In genomic region chr5:88882321-88883038, GRCh38 we compare ENCODE assay signal across 8 cellular contexts. TPM values are rescaled to one million over a fixed set of nuclear protein-coding genes. Genes with fewer than 3 reads are reported as not detected.
DNase-seq lines count a peak whose midpoint lies in the region; ATAC-seq and TF ChIP-seq lines count a peak whose summit lies in the region.

No MANE protein-coding gene starts in this region.

- H4K20me1 ChIP-seq in BLaER1 treated with 17β-estradiol and CSF1 and Interleukin-3, amounts not matched to agents 10 nM and 100 nM, result peaks cover 13 to 43% (median 25%) of the 10 kb centered on the region in 11 experiments; a peak in 20 of 22 replicates

- no peak for TF ChIP-seq CTCF in LNCaP clone FGC (IDR thresholded peaks at IDR 0.05; ENCODE audit: control insufficient read depth, extremely low read depth, insufficient read depth)
- no peak for TF ChIP-seq CTCF in body of pancreas (IDR thresholded peaks at IDR 0.05)
- no peak for TF ChIP-seq CTCF in liver (IDR thresholded peaks at IDR 0.05; ENCODE audit: low read depth, low read length, missing input control)
- TF ChIP-seq CTCF in testis (IDR thresholded peaks at IDR 0.05), result no peak

- peaks cover 24 to 46% (median 38%) of the 10 kb centered on the region in 10 experiments for H3K4me1 ChIP-seq in BLaER1 treated with 17β-estradiol and CSF1 and Interleukin-3, amounts not matched to agents 10 nM and 100 nM
- H3K4me1 ChIP-seq in body of pancreas (peaks cover 4% of the 10 kb centered on the region), liver (ENCODE audit: control insufficient read depth in 4 of 4, insufficient read depth in 4 of 4, low read length in 3 of 4) (peaks cover 3 to 19% (median 12%) of the 10 kb centered on the region in 4 donors), testis (no peaks in the 10 kb centered on the region)

- no peak for ATAC-seq in body of pancreas

- no peaks in the 10 kb centered on the region for H3K27me3 ChIP-seq in BLaER1 treated with 17β-estradiol and CSF1 and Interleukin-3, amounts not matched to agents 10 nM and 100 nM
- H3K27me3 ChIP-seq in body of pancreas, result no peaks in the 10 kb centered on the region
- peaks cover 0 to 10% (median 0%) of the 10 kb centered on the region in 4 donors for H3K27me3 ChIP-seq in liver (ENCODE audit: control insufficient read depth in 4 of 4, insufficient read depth in 4 of 4, low read length in 3 of 4)
- no peaks in the 10 kb centered on the region for H3K27me3 ChIP-seq in testis

- H3K27ac ChIP-seq in BLaER1 treated with 17β-estradiol and CSF1 and Interleukin-3, amounts not matched to agents 10 nM and 100 nM, result peak overlapping the region; percentile 84 to 96 (median 92)
- peak overlapping the region in 3 of 4 donors; percentile 54 to 76 (median 61) for H3K27ac ChIP-seq in body of pancreas
- peak overlapping the region; percentile 73 to 88 for H3K27ac ChIP-seq in liver (ENCODE audit: low read depth in 1 of 2, low read length in 2 of 2)
- peak overlapping the region; percentile 90 to 93 for H3K27ac ChIP-seq in testis

- H3K36me3 ChIP-seq in BLaER1 treated with 17β-estradiol and CSF1 and Interleukin-3, amounts not matched to agents 10 nM and 100 nM, result peaks cover 0 to 32% (median 13%) of the 10 kb centered on the region in 11 experiments; a peak in 12 of 22 replicates
- no peaks in the 10 kb centered on the region for H3K36me3 ChIP-seq in body of pancreas (replicated peaks in 1 of 2; ENCODE audit: insufficient read depth in 1 of 2, low read depth in 2 of 2)
- no peaks in the 10 kb centered on the region for H3K36me3 ChIP-seq in liver (ENCODE audit: control insufficient read depth in 4 of 4, insufficient read depth in 3 of 4, low read depth in 1 of 4, low read length in 3 of 4)
- H3K36me3 ChIP-seq in testis (ENCODE audit: low read depth, missing control alignments), result no peaks in the 10 kb centered on the region

- no peak for TF ChIP-seq RAD21 in liver (IDR thresholded peaks at IDR 0.05)

- H3K4me2 ChIP-seq in BLaER1 treated with 17β-estradiol and CSF1 and Interleukin-3, amounts not matched to agents 10 nM and 100 nM, result peak overlapping the region; percentile 40 to 99 (median 82); a peak in 21 of 22 replicates

- no peaks in the 10 kb centered on the region for H3K9me3 ChIP-seq in BLaER1 treated with 17β-estradiol and CSF1 and Interleukin-3, amounts not matched to agents 10 nM and 100 nM (replicated peaks in 1 of 11)
- H3K9me3 ChIP-seq in body of pancreas, result no peaks in the 10 kb centered on the region
- H3K9me3 ChIP-seq in liver (ENCODE audit: control insufficient read depth in 4 of 4, low read length in 3 of 4), result no peaks in the 10 kb centered on the region
- H3K9me3 ChIP-seq in testis, result no peaks in the 10 kb centered on the region

- no peak for TF ChIP-seq POLR2A in body of pancreas (IDR thresholded peaks at IDR 0.05)
- TF ChIP-seq POLR2A in testis (IDR thresholded peaks at IDR 0.05), result no peak

- DNase-seq in LNCaP clone FGC (ENCODE audit: low read depth) (no peak), body of pancreas (no peak), testis (no peak), CD1c-positive myeloid dendritic cell (ENCODE audit: extremely low spot score) (no peak), DMS79 treated with DMSO at 0.1 percent for 48 hours (lab: John Stamatoyannopoulos, UW) (no peak), NCI-H1105 (lab: John Stamatoyannopoulos, UW) (no peak)

- WGBS in body of pancreas, 2 donors, result 4 to 7% methylated on average over 15 of the region's 15 CpGs
- 7% methylated on average over 15 of the region's 15 CpGs for WGBS in liver
- 0 to 1% methylated on average over 15 of the region's 15 CpGs for WGBS in testis, 2 donors

- H3K4me3 ChIP-seq in BLaER1 treated with 17β-estradiol and CSF1 and Interleukin-3, amounts not matched to agents 10 nM and 100 nM, result peak overlapping the region; percentile 77 to 96 (median 86)
- H3K4me3 ChIP-seq in LNCaP clone FGC (ENCODE audit: low read depth, low read length) (peak overlapping the region; percentile 52), body of pancreas (peak overlapping the region; percentile 35 to 64), liver (ENCODE audit: low read depth in 1 of 3, low read length in 3 of 3) (peak overlapping the region; percentile 49 to 79 (median 51)), testis (peak overlapping the region; percentile 74 to 77)

- peak overlapping the region; percentile 88 to 98 (median 95) for H3K9ac ChIP-seq in BLaER1 treated with 17β-estradiol and CSF1 and Interleukin-3, amounts not matched to agents 10 nM and 100 nM
- H3K9ac ChIP-seq in liver (ENCODE audit: low read depth in 1 of 2, low read length in 2 of 2), result peak overlapping the region; percentile 23 to 80

- intact Hi-C loops in body of pancreas (cut with DNase I) (no loop called here), testis (cut with DNase I; ENCODE audit: low total_unique reads) (loop anchor here (10.0 kb wide), 1 partner anchor 148 kb away; no protein-coding TSS in a partner anchor)

TF ChIP-seq in liver, 16 proteins besides CTCF, POLR2A, EP300 and RAD21:
- TF ChIP-seq MAX (IDR thresholded peaks at IDR 0.05) (no peak), TAF1 (conservative IDR thresholded peaks at IDR 0.05) (no peak)

RNA-seq across cellular contexts. Expression of gene MEF2C, which starts 0.5 kb away (rescaled TPM):
- 10 to 100 TPM in 1 of 2 donors, 1 to 10 TPM in 1; 7.0 to 23.7 TPM for total RNA-seq in body of pancreas
- 10 to 100 TPM in 1 of 2 donors, 1 to 10 TPM in 1; 9.5 to 15.9 TPM for total RNA-seq in liver
- polyA plus RNA-seq in liver, result 10 to 100 TPM in 1 of 2 donors, 1 to 10 TPM in 1; 2.8 to 10.8 TPM
- 10 to 100 TPM; 19.9 to 53.1 TPM for total RNA-seq in testis
- 18.3 TPM for polyA plus RNA-seq in testis (ENCODE audit: insufficient read depth, low read depth, low replicate concordance)
